8 cellular contexts compared by ENCODE assay signal in genomic region chr1:110339040-110339426, GRCh38. TPM values are rescaled to one million over a fixed set of nuclear protein-coding genes. Genes with fewer than 3 reads are reported as not detected.
DNase-seq lines count a peak whose midpoint lies in the region; ATAC-seq and TF ChIP-seq lines count a peak whose summit lies in the region.

TSS of gene RBM15 (plus strand) at chr1:110339377. CDS start at chr1:110339406, 29 bp downstream.

- no peak within 1 kb of the TSS for H3K4me3 Mint-ChIP-seq in activated naive CD4-positive, alpha-beta T cell treated with anti-CD3 and anti-CD28 coated beads for 36 hours

- H3K27me3 Mint-ChIP-seq in activated naive CD4-positive, alpha-beta T cell treated with anti-CD3 and anti-CD28 coated beads for 36 hours (ENCODE audit: low read depth), result no peaks in the 10 kb centered on the region

- peak within 1 kb of the TSS; percentile 98 for H3K9ac ChIP-seq in SK-N-MC (ENCODE audit: insufficient read length)

- peak within 1 kb of the TSS; percentile 95 for H3K27ac ChIP-seq in SK-N-MC
- H3K27ac ChIP-seq in suprapubic skin, result peak within 1 kb of the TSS; percentile 99

- H3K4me1 ChIP-seq in suprapubic skin, result peaks cover 57% of the 10 kb centered on the region

- H3K4me3 ChIP-seq in NB4 (ENCODE audit: low read depth, low read length), result peak within 1 kb of the TSS; percentile 81
- peak within 1 kb of the TSS; percentile 96 for H3K4me3 ChIP-seq in SK-N-MC
- peak within 1 kb of the TSS; percentile 93 for H3K4me3 ChIP-seq in suprapubic skin

- peaks cover 49% of the 10 kb centered on the region for H3K4me1 Mint-ChIP-seq in activated naive CD4-positive, alpha-beta T cell treated with anti-CD3 and anti-CD28 coated beads for 36 hours (ENCODE audit: low read depth)

- no peaks in the 10 kb centered on the region for H3K27me3 ChIP-seq in suprapubic skin

- H3K27ac Mint-ChIP-seq in activated naive CD4-positive, alpha-beta T cell treated with anti-CD3 and anti-CD28 coated beads for 36 hours, result no peak within 1 kb of the TSS

- peak; percentile 69 for ATAC-seq in HG02588 (IDR thresholded peaks at IDR 0.05; ENCODE audit: unreplicated experiment)

- WGBS in suprapubic skin, result 0% methylated on average over 19 of the region's 19 CpGs

- peaks cover 41% of the 10 kb centered on the region for H3K36me3 ChIP-seq in SK-N-MC (ENCODE audit: insufficient read depth, low read length)
- peaks cover 16% of the 10 kb centered on the region for H3K36me3 ChIP-seq in suprapubic skin

- peaks cover 44% of the 10 kb centered on the region for H3K36me3 Mint-ChIP-seq in activated naive CD4-positive, alpha-beta T cell treated with anti-CD3 and anti-CD28 coated beads for 36 hours (ENCODE audit: low read depth)

- CTCF ChIA-PET in activated naive CD4-positive, alpha-beta T cell treated with anti-CD3 and anti-CD28 coated beads for 36 hours (lab: Charles Lee), result interaction anchor here (0.7 to 9.1 kb wide), 11 partner anchors 10 to 247 kb away, joined by 3 to 81 read pairs (median 7); partner anchors contain the start of gene KCNC4

- peaks cover 4% of the 10 kb centered on the region; the same call in 1 of the 2 replicates for H3K9me3 ChIP-seq in SK-N-MC (ENCODE audit: low read depth, low read length)
- H3K9me3 ChIP-seq in suprapubic skin, result no peaks in the 10 kb centered on the region

- no peaks in the 10 kb centered on the region for H3K9me3 Mint-ChIP-seq in activated naive CD4-positive, alpha-beta T cell treated with anti-CD3 and anti-CD28 coated beads for 36 hours

- DNase-seq in GF-D8 (lab: John Stamatoyannopoulos, UW), result peak; percentile 100
- peak; percentile 99 for DNase-seq in NB4 (ENCODE audit: low read depth)
- peak; percentile 100 for DNase-seq in SK-N-MC (ENCODE audit: low read depth, low spot score)
- peak; percentile 99 for DNase-seq in activated naive CD4-positive, alpha-beta T cell treated with anti-CD3 and anti-CD28 coated beads for 36 hours
- peak; percentile 100 for DNase-seq in globus pallidus (ENCODE audit: low spot score)
- peak; percentile 91 to 100 (median 99) for DNase-seq in nucleus accumbens (lab: John Stamatoyannopoulos, UW)
- peak; percentile 100 for DNase-seq in suprapubic skin (ENCODE audit: low spot score in 2 of 2)

- no peak for TF ChIP-seq CTCF in NB4 (IDR thresholded peaks at IDR 0.05; ENCODE audit: low read depth, low read length)
- TF ChIP-seq CTCF in suprapubic skin (IDR thresholded peaks at IDR 0.05), result no peak

- TF ChIP-seq POLR2A in NB4 (IDR thresholded peaks at IDR 0.05; ENCODE audit: extremely low read depth, insufficient read length) (no peak), suprapubic skin (IDR thresholded peaks at IDR 0.05) (no peak)

- no peak for TF ChIP-seq EP300 in suprapubic skin (IDR thresholded peaks at IDR 0.05)

- intact Hi-C loops in activated naive CD4-positive, alpha-beta T cell treated with anti-CD3 and anti-CD28 coated beads for 36 hours (cut with micrococcal nuclease), result loop anchor here (1.0 to 10.0 kb wide), 11 partner anchors 103 to 1646 kb away; partner anchors contain the start of genes AMPD2, ATP5PB, CHI3L2 and GNAT2

RNA-seq across cellular contexts. Expression of gene RBM15, which starts in this region (rescaled TPM):
- 10 to 100 TPM; 91.0 to 91.5 TPM for total RNA-seq in activated naive CD4-positive, alpha-beta T cell treated with anti-CD3 and anti-CD28 coated beads for 36 hours
- 10 to 100 TPM; 27.4 to 51.2 (median 32.7) TPM for total RNA-seq in suprapubic skin

Comparison
In these comparisons a context has a peak if more than half of its experiments do, and no peak if none do; other contexts are left out.
1. Peak in every context shown above with its lines: DNase-seq, ATAC-seq, H3K4me3 ChIP-seq and H3K27ac ChIP-seq.